1 cellular context compared by ENCODE assay signal in genomic region chr3:150409527-150410310, GRCh38.
TF ChIP-seq lines count a peak whose summit lies in the region.

No MANE protein-coding gene starts in this region.

TF ChIP-seq in H1, 55 proteins besides CTCF, POLR2A, EP300 and RAD21 (continued from another document):
- TF ChIP-seq, protein P1, sequence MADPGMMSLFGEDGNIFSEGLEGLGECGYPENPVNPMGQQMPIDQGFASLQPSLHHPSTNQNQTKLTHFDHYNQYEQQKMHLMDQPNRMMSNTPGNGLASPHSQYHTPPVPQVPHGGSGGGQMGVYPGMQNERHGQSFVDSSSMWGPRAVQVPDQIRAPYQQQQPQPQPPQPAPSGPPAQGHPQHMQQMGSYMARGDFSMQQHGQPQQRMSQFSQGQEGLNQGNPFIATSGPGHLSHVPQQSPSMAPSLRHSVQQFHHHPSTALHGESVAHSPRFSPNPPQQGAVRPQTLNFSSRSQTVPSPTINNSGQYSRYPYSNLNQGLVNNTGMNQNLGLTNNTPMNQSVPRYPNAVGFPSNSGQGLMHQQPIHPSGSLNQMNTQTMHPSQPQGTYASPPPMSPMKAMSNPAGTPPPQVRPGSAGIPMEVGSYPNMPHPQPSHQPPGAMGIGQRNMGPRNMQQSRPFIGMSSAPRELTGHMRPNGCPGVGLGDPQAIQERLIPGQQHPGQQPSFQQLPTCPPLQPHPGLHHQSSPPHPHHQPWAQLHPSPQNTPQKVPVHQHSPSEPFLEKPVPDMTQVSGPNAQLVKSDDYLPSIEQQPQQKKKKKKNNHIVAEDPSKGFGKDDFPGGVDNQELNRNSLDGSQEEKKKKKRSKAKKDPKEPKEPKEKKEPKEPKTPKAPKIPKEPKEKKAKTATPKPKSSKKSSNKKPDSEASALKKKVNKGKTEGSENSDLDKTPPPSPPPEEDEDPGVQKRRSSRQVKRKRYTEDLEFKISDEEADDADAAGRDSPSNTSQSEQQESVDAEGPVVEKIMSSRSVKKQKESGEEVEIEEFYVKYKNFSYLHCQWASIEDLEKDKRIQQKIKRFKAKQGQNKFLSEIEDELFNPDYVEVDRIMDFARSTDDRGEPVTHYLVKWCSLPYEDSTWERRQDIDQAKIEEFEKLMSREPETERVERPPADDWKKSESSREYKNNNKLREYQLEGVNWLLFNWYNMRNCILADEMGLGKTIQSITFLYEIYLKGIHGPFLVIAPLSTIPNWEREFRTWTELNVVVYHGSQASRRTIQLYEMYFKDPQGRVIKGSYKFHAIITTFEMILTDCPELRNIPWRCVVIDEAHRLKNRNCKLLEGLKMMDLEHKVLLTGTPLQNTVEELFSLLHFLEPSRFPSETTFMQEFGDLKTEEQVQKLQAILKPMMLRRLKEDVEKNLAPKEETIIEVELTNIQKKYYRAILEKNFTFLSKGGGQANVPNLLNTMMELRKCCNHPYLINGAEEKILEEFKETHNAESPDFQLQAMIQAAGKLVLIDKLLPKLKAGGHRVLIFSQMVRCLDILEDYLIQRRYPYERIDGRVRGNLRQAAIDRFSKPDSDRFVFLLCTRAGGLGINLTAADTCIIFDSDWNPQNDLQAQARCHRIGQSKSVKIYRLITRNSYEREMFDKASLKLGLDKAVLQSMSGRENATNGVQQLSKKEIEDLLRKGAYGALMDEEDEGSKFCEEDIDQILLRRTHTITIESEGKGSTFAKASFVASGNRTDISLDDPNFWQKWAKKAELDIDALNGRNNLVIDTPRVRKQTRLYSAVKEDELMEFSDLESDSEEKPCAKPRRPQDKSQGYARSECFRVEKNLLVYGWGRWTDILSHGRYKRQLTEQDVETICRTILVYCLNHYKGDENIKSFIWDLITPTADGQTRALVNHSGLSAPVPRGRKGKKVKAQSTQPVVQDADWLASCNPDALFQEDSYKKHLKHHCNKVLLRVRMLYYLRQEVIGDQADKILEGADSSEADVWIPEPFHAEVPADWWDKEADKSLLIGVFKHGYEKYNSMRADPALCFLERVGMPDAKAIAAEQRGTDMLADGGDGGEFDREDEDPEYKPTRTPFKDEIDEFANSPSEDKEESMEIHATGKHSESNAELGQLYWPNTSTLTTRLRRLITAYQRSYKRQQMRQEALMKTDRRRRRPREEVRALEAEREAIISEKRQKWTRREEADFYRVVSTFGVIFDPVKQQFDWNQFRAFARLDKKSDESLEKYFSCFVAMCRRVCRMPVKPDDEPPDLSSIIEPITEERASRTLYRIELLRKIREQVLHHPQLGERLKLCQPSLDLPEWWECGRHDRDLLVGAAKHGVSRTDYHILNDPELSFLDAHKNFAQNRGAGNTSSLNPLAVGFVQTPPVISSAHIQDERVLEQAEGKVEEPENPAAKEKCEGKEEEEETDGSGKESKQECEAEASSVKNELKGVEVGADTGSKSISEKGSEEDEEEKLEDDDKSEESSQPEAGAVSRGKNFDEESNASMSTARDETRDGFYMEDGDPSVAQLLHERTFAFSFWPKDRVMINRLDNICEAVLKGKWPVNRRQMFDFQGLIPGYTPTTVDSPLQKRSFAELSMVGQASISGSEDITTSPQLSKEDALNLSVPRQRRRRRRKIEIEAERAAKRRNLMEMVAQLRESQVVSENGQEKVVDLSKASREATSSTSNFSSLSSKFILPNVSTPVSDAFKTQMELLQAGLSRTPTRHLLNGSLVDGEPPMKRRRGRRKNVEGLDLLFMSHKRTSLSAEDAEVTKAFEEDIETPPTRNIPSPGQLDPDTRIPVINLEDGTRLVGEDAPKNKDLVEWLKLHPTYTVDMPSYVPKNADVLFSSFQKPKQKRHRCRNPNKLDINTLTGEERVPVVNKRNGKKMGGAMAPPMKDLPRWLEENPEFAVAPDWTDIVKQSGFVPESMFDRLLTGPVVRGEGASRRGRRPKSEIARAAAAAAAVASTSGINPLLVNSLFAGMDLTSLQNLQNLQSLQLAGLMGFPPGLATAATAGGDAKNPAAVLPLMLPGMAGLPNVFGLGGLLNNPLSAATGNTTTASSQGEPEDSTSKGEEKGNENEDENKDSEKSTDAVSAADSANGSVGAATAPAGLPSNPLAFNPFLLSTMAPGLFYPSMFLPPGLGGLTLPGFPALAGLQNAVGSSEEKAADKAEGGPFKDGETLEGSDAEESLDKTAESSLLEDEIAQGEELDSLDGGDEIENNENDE (IDR thresholded peaks at IDR 0.05; ENCODE audit: insufficient replicate concordance, low read length) = no peak
- TF ChIP-seq GABPA (IDR thresholded peaks at IDR 0.05; ENCODE audit: borderline replicate concordance, insufficient read depth, low read length) (no peak), HDAC2 (IDR thresholded peaks at IDR 0.05; ENCODE audit: borderline replicate concordance in 1 of 2, low read depth in 2 of 2, low read length in 2 of 2) (0 out of 4 replicates have a peak, but pooled peaks of 1 of the 2 experiments have one; percentile 30), SIN3A (conservative IDR thresholded peaks at IDR 0.05 in 1 of 2, IDR thresholded peaks at IDR 0.05 in 1 of 2; ENCODE audit: low read depth in 1 of 2, low read length in 2 of 2) (peak; percentile 97), PHF8 (conservative IDR thresholded peaks at IDR 0.05; ENCODE audit: low read depth, low read length) (no peak), RNF2 (IDR thresholded peaks at IDR 0.05; ENCODE audit: borderline replicate concordance, low read depth, low read length, missing control alignments, poor library complexity, severe bottlenecking) (no peak), TBP (IDR thresholded peaks at IDR 0.05; ENCODE audit: low read depth, low read length) (0 out of 2 replicates have a peak, but pooled peaks have one; percentile 25), EGR1 (IDR thresholded peaks at IDR 0.05; ENCODE audit: borderline replicate concordance, low read depth, low read length) (no peak), NANOG (IDR thresholded peaks at IDR 0.05; ENCODE audit: insufficient read depth, low read depth, low read length, poor library complexity, severe bottlenecking) (no peak), SAP30 (IDR thresholded peaks at IDR 0.05; ENCODE audit: insufficient read depth, insufficient replicate concordance, low read length) (peak; percentile 40), CTBP2 (IDR thresholded peaks at IDR 0.05; ENCODE audit: borderline replicate concordance, insufficient read depth, insufficient read length, low read length) (peak; percentile 98), RBBP5 (IDR thresholded peaks at IDR 0.05; ENCODE audit: borderline replicate concordance, low read depth, low read length) (no peak), CHD1 (IDR thresholded peaks at IDR 0.05; ENCODE audit: low read depth, low read length) (no peak), EZH2 (IDR thresholded peaks at IDR 0.05; ENCODE audit: low read depth, low read length, severe bottlenecking) (no peak), SP1 (IDR thresholded peaks at IDR 0.05; ENCODE audit: low read depth, low read length) (no peak), YY1 (IDR thresholded peaks at IDR 0.05; ENCODE audit: low read depth, low read length) (no peak)
- TF ChIP-seq, protein P2, sequence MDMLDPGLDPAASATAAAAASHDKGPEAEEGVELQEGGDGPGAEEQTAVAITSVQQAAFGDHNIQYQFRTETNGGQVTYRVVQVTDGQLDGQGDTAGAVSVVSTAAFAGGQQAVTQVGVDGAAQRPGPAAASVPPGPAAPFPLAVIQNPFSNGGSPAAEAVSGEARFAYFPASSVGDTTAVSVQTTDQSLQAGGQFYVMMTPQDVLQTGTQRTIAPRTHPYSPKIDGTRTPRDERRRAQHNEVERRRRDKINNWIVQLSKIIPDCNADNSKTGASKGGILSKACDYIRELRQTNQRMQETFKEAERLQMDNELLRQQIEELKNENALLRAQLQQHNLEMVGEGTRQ (IDR thresholded peaks at IDR 0.05; ENCODE audit: low read length) = no peak
TF ChIP-seq in H1: peak in this region for 7.
